Comparison of ENCODE assay signal across 1 cellular context in the genomic region with DNA sequence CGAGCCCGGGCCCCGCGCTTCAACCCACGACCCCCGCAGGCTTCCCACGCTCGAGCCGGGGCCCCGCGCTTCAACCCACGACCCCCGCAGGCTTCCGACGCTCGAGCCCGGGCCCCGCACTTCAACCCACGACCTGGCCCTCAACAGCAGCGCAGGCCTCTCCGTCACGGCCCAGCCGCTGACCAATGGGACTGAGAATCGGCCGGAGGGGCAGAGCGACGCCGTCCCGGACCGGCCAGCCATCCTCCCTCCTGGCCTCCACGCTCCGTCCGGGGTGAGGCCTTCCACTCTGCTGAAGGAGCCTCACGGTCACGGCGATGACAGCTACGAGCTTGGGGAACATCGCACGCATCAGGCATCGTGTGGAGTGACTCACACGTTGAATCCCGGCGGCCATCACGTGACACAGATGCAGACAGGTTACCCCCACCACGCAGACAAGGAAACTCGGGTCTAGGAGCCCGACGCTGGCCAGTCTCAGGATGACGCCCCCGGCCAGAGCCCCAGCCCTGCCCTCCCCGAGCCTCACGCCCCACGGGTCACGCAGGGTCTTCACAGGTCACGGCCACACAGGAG.
TF ChIP-seq lines count a peak whose summit lies in the region.

No MANE protein-coding gene starts in this region.

TF ChIP-seq in GM12878, 131 proteins besides CTCF, POLR2A, EP300 and RAD21:
- TF ChIP-seq NFIC (IDR thresholded peaks at IDR 0.05; ENCODE audit: low read depth, low read length) (no peak), USF1 (IDR thresholded peaks at IDR 0.05; ENCODE audit: borderline replicate concordance, extremely low read length, insufficient read depth, low read depth, low read length) (peak; percentile 25), CHD2 (IDR thresholded peaks at IDR 0.05; ENCODE audit: borderline replicate concordance, low read depth, low read length) (no peak), E2F8 (IDR thresholded peaks at IDR 0.05; ENCODE audit: low read depth, partially characterized antibody) (no peak), POLR2AphosphoS2 (IDR thresholded peaks at IDR 0.05; ENCODE audit: low read depth, low read length) (no peak), SREBF2 (IDR thresholded peaks at IDR 0.05; ENCODE audit: low read length) (no peak), IRF4 (IDR thresholded peaks at IDR 0.05; ENCODE audit: low read depth, low read length) (no peak)
